ENCODE assay signal across 27 cellular contexts in the genomic region with DNA sequence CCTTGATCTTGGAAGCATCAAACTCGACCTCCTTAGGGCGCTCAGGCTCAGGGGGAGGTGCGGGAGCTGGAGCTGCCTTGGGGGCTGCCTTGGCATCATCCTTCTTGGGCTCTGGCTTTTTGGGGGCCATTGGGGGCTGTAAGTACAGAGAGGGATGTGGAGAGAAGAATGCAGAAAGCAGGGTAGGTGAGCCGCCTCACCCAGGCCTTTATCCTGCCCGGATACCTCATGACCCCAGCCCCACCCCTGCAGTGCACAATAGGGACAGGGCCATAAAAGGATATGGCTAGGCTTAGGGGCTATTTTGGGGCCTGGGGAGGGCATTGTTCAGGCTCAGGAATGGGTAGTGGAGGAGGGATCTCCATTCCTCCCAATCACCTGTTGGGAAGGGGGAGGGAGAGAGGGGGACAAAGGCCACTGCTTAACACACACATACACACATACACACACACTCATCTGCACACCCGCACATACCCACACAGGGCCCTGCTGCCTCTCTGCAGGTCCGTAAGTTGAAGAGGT. TPM values are rescaled to one million over a fixed set of nuclear protein-coding genes. Genes with fewer than 3 reads are reported as not detected.
DNase-seq lines count a peak whose midpoint lies in the region; ATAC-seq and TF ChIP-seq lines count a peak whose summit lies in the region.
"Had no signal": no experiment of that assay in that cellular context is flagged by ENCODE, and none has a peak within 500 bp of the region (broad histone marks: within the 10 kb centered on the region; RNA-seq: fewer than 3 reads in every experiment).

A gene (minus strand): TSS at position 184 of the 522 bp plus-strand sequence. CDS start 54 bp downstream, at position 130.

- no peaks in the 10 kb centered on the region for H3K9me3 Mint-ChIP-seq in osteocyte (ENCODE audit: unreplicated experiment)
- H3K9me3 Mint-ChIP-seq: activated naive CD8-positive, alpha-beta T cell treated with anti-CD3 and anti-CD28 coated beads, Interleukin-2, amount 10 ng/mL, durations not matched to agents 7 days and 5 days; immature natural killer cell; nephron progenitor cell; stimulated activated naive B cell treated with anti-CD40 and anti-IgM and Interleukin-4, amounts not matched to agents 10 μg/mL and 1 μg/mL and 100 μg/mL, for 72 hours had no signal

- no peak within 1 kb of the TSS for H3K18ac ChIP-seq in mesenchymal stem cell (ENCODE audit: low read depth in 1 of 2, low read length in 2 of 2)

- H2BK12ac ChIP-seq in mesenchymal stem cell (ENCODE audit: low read length in 2 of 2): no peak within 1 kb of the TSS

- no peak within 1 kb of the TSS for H3K9ac ChIP-seq in mesenchymal stem cell (ENCODE audit: low read length)

- H3K27ac ChIP-seq in mesenchymal stem cell (ENCODE audit: low read length, poor library complexity, severe bottlenecking): no peak within 1 kb of the TSS
- H3K27ac ChIP-seq in gastrocnemius medialis: peak within 1 kb of the TSS; percentile 68 to 89 (median 72)
- no peak within 1 kb of the TSS for H3K27ac ChIP-seq in caudate nucleus (ENCODE audit: low read depth, low read length)
- H3K27ac ChIP-seq: prostate gland, testis had no signal

- no peak within 1 kb of the TSS for H4K8ac ChIP-seq in mesenchymal stem cell (ENCODE audit: low read length)

- H3K36me3 ChIP-seq in mesenchymal stem cell (ENCODE audit: control insufficient read depth in 1 of 2, insufficient read depth in 2 of 2, low read depth in 1 of 2, low read length in 2 of 2): no peaks in the 10 kb centered on the region
- no peaks in the 10 kb centered on the region for H3K36me3 ChIP-seq in gastrocnemius medialis
- H3K36me3 ChIP-seq: BE2C, HAP-1, prostate gland had no signal

- no peak within 1 kb of the TSS for H2AFZ ChIP-seq in mesenchymal stem cell (ENCODE audit: low read depth, low read length)

- DNase-seq in ELF-1 (ENCODE audit: low read depth, low spot score): peak; percentile 51
- DNase-seq in Right ventricle myocardium superior: peak; percentile 75
- DNase-seq in mesenchymal stem cell: no peak
- DNase-seq in gastrocnemius medialis: peak in 1 of 2 donors; percentile 24
- no peak for DNase-seq in osteocyte (ENCODE audit: extremely low spot score, unreplicated experiment)
- no peak for DNase-seq in T-helper 9 cell
- DNase-seq in caudate nucleus (lab: John Stamatoyannopoulos, UW): no peak
- DNase-seq: activated naive CD8-positive, alpha-beta T cell treated with anti-CD3 and anti-CD28 coated beads, Interleukin-2, amount 10 ng/mL, durations not matched to agents 7 days and 5 days; BE2C; DND-41; hippocampal formation; immature natural killer cell; NCI-H1105; NCI-H1930; NCI-H2227 treated with DMSO at 0.1 percent for 48 hours; NCI-H748 treated with DMSO at 0.1 percent for 48 hours; nephron progenitor cell; RPMI8226; stimulated activated CD4-positive, alpha-beta T cell treated with anti-CD3 and anti-CD28 coated beads, Interleukin-4, amount 100 ng/mL, for 24 hours; stimulated activated naive B cell treated with anti-CD40 and anti-IgM and Interleukin-4, amounts not matched to agents 10 μg/mL and 1 μg/mL and 100 μg/mL, for 72 hours had no signal

- H2BK5ac ChIP-seq in mesenchymal stem cell (ENCODE audit: low read depth, low read length, poor library complexity, severe bottlenecking): no peak within 1 kb of the TSS

- H3K4ac ChIP-seq in mesenchymal stem cell (ENCODE audit: low read depth in 1 of 2, low read length in 2 of 2): no peak within 1 kb of the TSS

- peak within 1 kb of the TSS; percentile 29 for H4K91ac ChIP-seq in mesenchymal stem cell (ENCODE audit: low read length)

- peaks cover 4% of the 10 kb centered on the region for H3K4me1 Mint-ChIP-seq in osteocyte (ENCODE audit: unreplicated experiment)
- H3K4me1 Mint-ChIP-seq: activated naive CD8-positive, alpha-beta T cell treated with anti-CD3 and anti-CD28 coated beads, Interleukin-2, amount 10 ng/mL, durations not matched to agents 7 days and 5 days; immature natural killer cell; stimulated activated naive B cell treated with anti-CD40 and anti-IgM and Interleukin-4, amounts not matched to agents 10 μg/mL and 1 μg/mL and 100 μg/mL, for 72 hours had no signal

- peaks cover 35 to 37% of the 10 kb centered on the region in 2 experiments for H3K27me3 ChIP-seq in mesenchymal stem cell (ENCODE audit: control insufficient read depth in 1 of 2, insufficient read depth in 1 of 2, low read length in 2 of 2)
- no peaks in the 10 kb centered on the region for H3K27me3 ChIP-seq in gastrocnemius medialis
- H3K27me3 ChIP-seq: BE2C, testis had no signal

- H3K36me3 Mint-ChIP-seq in osteocyte (ENCODE audit: unreplicated experiment): no peaks in the 10 kb centered on the region
- H3K36me3 Mint-ChIP-seq: activated naive CD8-positive, alpha-beta T cell treated with anti-CD3 and anti-CD28 coated beads, Interleukin-2, amount 10 ng/mL, durations not matched to agents 7 days and 5 days; immature natural killer cell; stimulated activated naive B cell treated with anti-CD40 and anti-IgM and Interleukin-4, amounts not matched to agents 10 μg/mL and 1 μg/mL and 100 μg/mL, for 72 hours had no signal

- in situ Hi-C loops in gastrocnemius medialis (cut with MboI; ENCODE audit: low sequenced_read_pairs in 4 of 4): no loop called here

- TF ChIP-seq CTCF in gastrocnemius medialis (IDR thresholded peaks at IDR 0.05 in 4 of 5, conservative IDR thresholded peaks at IDR 0.05 in 1 of 5) (no peak), osteocyte (IDR thresholded peaks at IDR 0.05) (no peak)

- H2BK15ac ChIP-seq in mesenchymal stem cell (ENCODE audit: low read depth, poor library complexity, severe bottlenecking): no peak within 1 kb of the TSS

- H3K9me3 ChIP-seq in mesenchymal stem cell (ENCODE audit: control insufficient read depth, low read length) (no peaks in the 10 kb centered on the region), gastrocnemius medialis (no peaks in the 10 kb centered on the region)
- H3K9me3 ChIP-seq: BE2C, HAP-1, prostate gland, testis had no signal

- H3K4me1 ChIP-seq in mesenchymal stem cell (ENCODE audit: control insufficient read depth, insufficient read depth, low read depth, low read length): peaks cover 2% of the 10 kb centered on the region
- H3K4me1 ChIP-seq in gastrocnemius medialis: peaks cover 43 to 64% of the 10 kb centered on the region in 2 donors
- H3K4me1 ChIP-seq: BE2C, HAP-1 had no signal

- H3K4me3 ChIP-seq in mesenchymal stem cell (ENCODE audit: insufficient read depth in 1 of 2, low read depth in 1 of 2, low read length in 2 of 2): no peak within 1 kb of the TSS
- H3K4me3 ChIP-seq in gastrocnemius medialis: peak within 1 kb of the TSS in 1 of 4 donors; percentile 26
- H3K4me3 ChIP-seq: HAP-1, prostate gland, testis had no signal

- H2BK120ac ChIP-seq in mesenchymal stem cell (ENCODE audit: low read depth, low read length): no peak within 1 kb of the TSS

- peak in 1 of 2 donors; percentile 35 for TF ChIP-seq POLR2A in gastrocnemius medialis (IDR thresholded peaks at IDR 0.05)

- peak within 1 kb of the TSS in 1 of 2 experiments; percentile 39 for H3K14ac ChIP-seq in mesenchymal stem cell (ENCODE audit: low read length in 2 of 2)

- no peak within 1 kb of the TSS for H3K4me3 Mint-ChIP-seq in osteocyte (ENCODE audit: unreplicated experiment)
- H3K4me3 Mint-ChIP-seq: activated naive CD8-positive, alpha-beta T cell treated with anti-CD3 and anti-CD28 coated beads, Interleukin-2, amount 10 ng/mL, durations not matched to agents 7 days and 5 days; immature natural killer cell; nephron progenitor cell; stimulated activated naive B cell treated with anti-CD40 and anti-IgM and Interleukin-4, amounts not matched to agents 10 μg/mL and 1 μg/mL and 100 μg/mL, for 72 hours had no signal

- H3K79me1 ChIP-seq in mesenchymal stem cell (replicated peaks; ENCODE audit: low read length, poor library complexity, severe bottlenecking): no peaks in the 10 kb centered on the region

- H2AK5ac ChIP-seq in mesenchymal stem cell (ENCODE audit: low read length, severe bottlenecking): no peak within 1 kb of the TSS

- H3K23ac ChIP-seq in mesenchymal stem cell (ENCODE audit: low read length in 2 of 2): no peak within 1 kb of the TSS

- H3K27ac Mint-ChIP-seq in osteocyte (ENCODE audit: unreplicated experiment): no peak within 1 kb of the TSS
- H3K27ac Mint-ChIP-seq: activated naive CD8-positive, alpha-beta T cell treated with anti-CD3 and anti-CD28 coated beads, Interleukin-2, amount 10 ng/mL, durations not matched to agents 7 days and 5 days; nephron progenitor cell; stimulated activated naive B cell treated with anti-CD40 and anti-IgM and Interleukin-4, amounts not matched to agents 10 μg/mL and 1 μg/mL and 100 μg/mL, for 72 hours had no signal

- intact Hi-C loops in Right ventricle myocardium superior (cut with DNase I): no loop called here
- intact Hi-C loops in gastrocnemius medialis (cut with DNase I; ENCODE audit: low total_unique reads): loop anchor here (10.0 kb wide), 1 partner anchor 299 kb away; a partner anchor contains a TSS

- peaks cover 13% of the 10 kb centered on the region for H3K27me3 Mint-ChIP-seq in osteocyte (ENCODE audit: unreplicated experiment)
- H3K27me3 Mint-ChIP-seq: stimulated activated naive B cell treated with anti-CD40 and anti-IgM and Interleukin-4, amounts not matched to agents 10 μg/mL and 1 μg/mL and 100 μg/mL, for 72 hours had no signal

- no peak within 1 kb of the TSS for H3K4me2 ChIP-seq in mesenchymal stem cell (ENCODE audit: low read length, poor library complexity, severe bottlenecking)

- 86% methylated on average over 5 of the region's 7 CpGs for WGBS in mesenchymal stem cell

- ATAC-seq in Right ventricle myocardium superior (ENCODE audit: poor library complexity) (peak; percentile 35), gastrocnemius medialis (no peak), GM19395 (IDR thresholded peaks at IDR 0.05; ENCODE audit: unreplicated experiment) (no peak)
- ATAC-seq: SK-N-SH treated with all-trans-retinoic acid at 6 μM for 48 hours; stimulated activated naive B cell treated with anti-CD40 and anti-IgM and Interleukin-4, amounts not matched to agents 10 μg/mL and 1 μg/mL and 100 μg/mL, for 72 hours had no signal

RNA-seq across cellular contexts. Expression of the gene that starts here (rescaled TPM):
- total RNA-seq in Right ventricle myocardium superior (10,727 TPM), gastrocnemius medialis (100 to 1,000 TPM in 2 of 4 donors, 10 to 100 TPM in 2; 42.5 to 544 (median 281) TPM), osteocyte (1.6 and 3.0 TPM in 2 replicates)
- 0.25 TPM for polyA plus RNA-seq in mesenchymal stem cell (2013, experiment 1 of 2)
- polyA plus RNA-seq in mesenchymal stem cell (2013, experiment 2 of 2): 0.14 TPM
- total RNA-seq: activated naive CD8-positive, alpha-beta T cell treated with anti-CD3 and anti-CD28 coated beads, Interleukin-2, amount 10 ng/mL, durations not matched to agents 7 days and 5 days; mononuclear cell; T-helper 2 cell treated with Interferon-gamma antibody and Interleukin-4, amounts not matched to agents 100 ng/mL and 5 ng/mL, for 36 hours had no signal
- polyA plus RNA-seq: immature natural killer cell had no signal

Comparison
In these comparisons a context has a peak if more than half of its experiments do, and no peak if none do; other contexts are left out.
1. RNA of the gene that starts here (total RNA-seq): 10,727 TPM in Right ventricle myocardium superior (single experiment); 42.5 to 544 TPM in gastrocnemius medialis and 1.6 to 3.0 TPM in osteocyte; every median in the first group is over 10 times any median in the second.
2. DNase-seq: peak in ELF-1 (single experiment) and Right ventricle myocardium superior (single experiment); none in mesenchymal stem cell (single experiment), osteocyte (single experiment), T-helper 9 cell (single experiment) and caudate nucleus (0 of 61).
3. H3K27ac ChIP-seq: peak in gastrocnemius medialis (4 of 4); none in mesenchymal stem cell (single experiment) and caudate nucleus (single experiment).